In the genomic region with DNA sequence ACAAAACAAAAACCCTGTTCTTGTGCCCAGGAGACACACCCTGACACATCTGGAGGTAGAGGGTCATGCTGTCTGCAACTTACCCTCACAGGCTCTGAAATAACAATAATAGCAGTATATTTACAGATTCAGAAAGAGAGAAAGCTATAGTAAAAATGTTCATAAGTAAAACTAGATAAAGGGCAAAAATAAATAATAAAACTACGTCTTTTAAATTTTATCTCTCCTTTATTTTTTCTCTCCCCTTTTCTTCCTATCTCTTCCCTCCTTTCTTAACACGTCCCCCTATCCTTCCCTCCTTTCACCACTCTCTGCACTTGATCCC, we compare ENCODE assay signal across 7 cellular contexts. TPM values are rescaled to one million over a fixed set of nuclear protein-coding genes. Genes with fewer than 3 reads are reported as not detected.
DNase-seq lines count a peak whose midpoint lies in the region; ATAC-seq, FAIRE-seq and TF ChIP-seq lines count a peak whose summit lies in the region.
"Not testable (repeated sequence)": the region's sequence is repeated elsewhere in the genome, so short reads cannot be mapped to it uniquely, and the experiment has no call there.
"Had no signal": no experiment of that assay in that cellular context is flagged by ENCODE, and none has a peak within 500 bp of the region (broad histone marks: within the 10 kb centered on the region; RNA-seq: fewer than 3 reads in every experiment).

No MANE protein-coding gene starts in this region.

- not testable (repeated sequence) for H3K23me2 ChIP-seq in H1 (ENCODE audit: low read depth, low read length)

- not testable (repeated sequence) for H3K9ac ChIP-seq in H1 (replicated peaks in 1 of 4; ENCODE audit: extremely low read depth in 1 of 4, low read depth in 3 of 4, low read length in 3 of 4)

- H3K9me3 Mint-ChIP-seq in CD4-positive, alpha-beta T cell; activated T-helper 1 cell treated with anti-CD3 and anti-CD28 coated beads, Interleukin-12 subunit alpha, Interleukin-12 subunit beta, Interleukin-2, Interleukin-4 antibody, amounts not matched to agents 30 ng/mL and 10 ng/mL and 1 ng/mL, durations not matched to agents 14 hours and 24 hours and 36 hours; stimulated activated effector memory CD8-positive, alpha-beta T cell treated with anti-CD3 and anti-CD28 coated beads, Interleukin-12 subunit alpha, Interleukin-12 subunit beta, amount 100 ng/mL, for 72 hours: not testable (repeated sequence)

- H2BK15ac ChIP-seq in H1 (ENCODE audit: low read length): not testable (repeated sequence)

- not testable (repeated sequence) for H2BK5ac ChIP-seq in H1 (ENCODE audit: low read depth, low read length)

- H3K56ac ChIP-seq in H1 (replicated peaks; ENCODE audit: insufficient read length, low read depth, low read length): not testable (repeated sequence)

- not testable (repeated sequence) for H4K20me1 ChIP-seq in H1 (replicated peaks in 1 of 2; ENCODE audit: control insufficient read depth in 1 of 2, insufficient read depth in 2 of 2, low read length in 2 of 2)

- H3K4ac ChIP-seq in H1 (replicated peaks; ENCODE audit: insufficient read length, low read depth, low read length): not testable (repeated sequence)

- FAIRE-seq in H1 (lab: Jason Lieb, UNC): not testable (repeated sequence)

- not testable (repeated sequence) for TF ChIP-seq CTCF in CD4-positive, alpha-beta T cell (IDR thresholded peaks at IDR 0.05); NB4 (IDR thresholded peaks at IDR 0.05; ENCODE audit: low read depth, low read length); H1 (IDR thresholded peaks at IDR 0.05; ENCODE audit: control extremely low read depth in 1 of 3, insufficient read depth in 1 of 3, low read depth in 1 of 3, low read length in 3 of 3); lower lobe of right lung (IDR thresholded peaks at IDR 0.05)

- POLR2A ChIA-PET in CD4-positive, alpha-beta T cell (lab: Charles Lee): interaction anchor here (5.2 kb wide), 1 partner anchor 48 kb away, joined by 88 read pairs; a partner anchor contains a TSS
- POLR2A ChIA-PET in H1 (lab: Charles Lee; ENCODE audit: partially characterized antibody): interaction anchor here (2.4 to 8.2 kb wide), 2 partner anchors 38 to 49 kb away, joined by 22 to 136 read pairs; a partner anchor contains a TSS

- not testable (repeated sequence) for H3K9me3 ChIP-seq in CD4-positive, alpha-beta T cell (ENCODE audit: control insufficient read depth, low read length); H1 (ENCODE audit: insufficient read depth in 2 of 2, low read depth in 1 of 2, low read length in 1 of 2); lower lobe of right lung

- intact Hi-C loops in CD4-positive, alpha-beta T cell (cut with DNase I, micrococcal nuclease): loop anchor here in 1 of 2 experiments (1.0 kb wide), 1 partner anchor 105 kb away; no protein-coding TSS in a partner anchor
- intact Hi-C loops in activated T-helper 1 cell treated with anti-CD3 and anti-CD28 coated beads, Interleukin-12 subunit alpha, Interleukin-12 subunit beta, Interleukin-2, Interleukin-4 antibody, amounts not matched to agents 30 ng/mL and 10 ng/mL and 1 ng/mL, durations not matched to agents 14 hours and 24 hours and 36 hours (cut with micrococcal nuclease): loop anchor here (1.0 to 10.0 kb wide), 6 partner anchors 31 to 811 kb away; a partner anchor contains a TSS
- intact Hi-C loops in lower lobe of right lung (cut with DNase I): not testable (repeated sequence)

- peak overlapping the region; percentile 70 for H3K4me3 ChIP-seq in NB4 (ENCODE audit: low read depth, low read length)
- H3K4me3 ChIP-seq in H1 (ENCODE audit: extremely low read depth in 1 of 4, insufficient read depth in 2 of 4, low read depth in 3 of 4, low read length in 4 of 4): peak overlapping the region in 3 of 4 experiments; percentile 58 to 70 (median 69); a peak in 4 of 8 replicates
- peak overlapping the region; percentile 79 for H3K4me3 ChIP-seq in lower lobe of right lung

- not testable (repeated sequence) for ATAC-seq in CD4-positive, alpha-beta T cell (ENCODE audit: poor library complexity); lower lobe of right lung; stimulated activated effector memory CD8-positive, alpha-beta T cell treated with anti-CD3 and anti-CD28 coated beads, Interleukin-12 subunit alpha, Interleukin-12 subunit beta, amount 100 ng/mL, for 72 hours

- not testable (repeated sequence) for H4K8ac ChIP-seq in H1 (ENCODE audit: extremely low read depth, insufficient read depth, low read length)

- H2AFZ ChIP-seq in H1 (ENCODE audit: low read length): not testable (repeated sequence)

- H3K27ac Mint-ChIP-seq in CD4-positive, alpha-beta T cell: peak overlapping the region; percentile 83
- peak overlapping the region; percentile 85 for H3K27ac Mint-ChIP-seq in activated T-helper 1 cell treated with anti-CD3 and anti-CD28 coated beads, Interleukin-12 subunit alpha, Interleukin-12 subunit beta, Interleukin-2, Interleukin-4 antibody, amounts not matched to agents 30 ng/mL and 10 ng/mL and 1 ng/mL, durations not matched to agents 14 hours and 24 hours and 36 hours
- peak overlapping the region; percentile 51 for H3K27ac Mint-ChIP-seq in stimulated activated effector memory CD8-positive, alpha-beta T cell treated with anti-CD3 and anti-CD28 coated beads, Interleukin-12 subunit alpha, Interleukin-12 subunit beta, amount 100 ng/mL, for 72 hours

- not testable (repeated sequence) for H3K36me3 Mint-ChIP-seq in CD4-positive, alpha-beta T cell (ENCODE audit: low read depth); activated T-helper 1 cell treated with anti-CD3 and anti-CD28 coated beads, Interleukin-12 subunit alpha, Interleukin-12 subunit beta, Interleukin-2, Interleukin-4 antibody, amounts not matched to agents 30 ng/mL and 10 ng/mL and 1 ng/mL, durations not matched to agents 14 hours and 24 hours and 36 hours (ENCODE audit: low read depth)
- H3K36me3 Mint-ChIP-seq in stimulated activated effector memory CD8-positive, alpha-beta T cell treated with anti-CD3 and anti-CD28 coated beads, Interleukin-12 subunit alpha, Interleukin-12 subunit beta, amount 100 ng/mL, for 72 hours: peaks cover 21% of the 10 kb centered on the region

- not testable (repeated sequence) for H3K79me1 ChIP-seq in H1 (ENCODE audit: low read depth, low read length)

- peak overlapping the region; percentile 58 for H3K4me3 Mint-ChIP-seq in CD4-positive, alpha-beta T cell
- H3K4me3 Mint-ChIP-seq in activated T-helper 1 cell treated with anti-CD3 and anti-CD28 coated beads, Interleukin-12 subunit alpha, Interleukin-12 subunit beta, Interleukin-2, Interleukin-4 antibody, amounts not matched to agents 30 ng/mL and 10 ng/mL and 1 ng/mL, durations not matched to agents 14 hours and 24 hours and 36 hours: peak overlapping the region; percentile 89
- H3K4me3 Mint-ChIP-seq in stimulated activated effector memory CD8-positive, alpha-beta T cell treated with anti-CD3 and anti-CD28 coated beads, Interleukin-12 subunit alpha, Interleukin-12 subunit beta, amount 100 ng/mL, for 72 hours: peak overlapping the region; percentile 78

- not testable (repeated sequence) for H3K36me3 ChIP-seq in H1 (ENCODE audit: control insufficient read depth in 2 of 4, insufficient read depth in 4 of 4, low read length in 3 of 4); lower lobe of right lung

- not testable (repeated sequence) for H2BK12ac ChIP-seq in H1 (ENCODE audit: low read depth, low read length)

- H3K18ac ChIP-seq in H1 (ENCODE audit: extremely low read depth, low read length): not testable (repeated sequence)

- not testable (repeated sequence) for H2BK120ac ChIP-seq in H1 (replicated peaks; ENCODE audit: low read depth, low read length)

- H2AK5ac ChIP-seq in H1 (ENCODE audit: low read depth, low read length): not testable (repeated sequence)

- not testable (repeated sequence) for H3K27me3 Mint-ChIP-seq in CD4-positive, alpha-beta T cell; activated T-helper 1 cell treated with anti-CD3 and anti-CD28 coated beads, Interleukin-12 subunit alpha, Interleukin-12 subunit beta, Interleukin-2, Interleukin-4 antibody, amounts not matched to agents 30 ng/mL and 10 ng/mL and 1 ng/mL, durations not matched to agents 14 hours and 24 hours and 36 hours (ENCODE audit: insufficient read depth)

- TF ChIP-seq EP300 in H1 (IDR thresholded peaks at IDR 0.05; ENCODE audit: borderline replicate concordance in 1 of 2, low read depth in 2 of 2, low read length in 2 of 2): not testable (repeated sequence)

- not testable (repeated sequence) for H2BK20ac ChIP-seq in H1 (ENCODE audit: low read length)

- not testable (repeated sequence) for DNase-seq in CD4-positive, alpha-beta T cell; NB4 (ENCODE audit: low read depth); activated T-helper 1 cell treated with anti-CD3 and anti-CD28 coated beads, Interleukin-12 subunit alpha, Interleukin-12 subunit beta, Interleukin-2, Interleukin-4 antibody, amounts not matched to agents 30 ng/mL and 10 ng/mL and 1 ng/mL, durations not matched to agents 14 hours and 24 hours and 36 hours (ENCODE audit: low spot score); H1 (ENCODE audit: low read depth in 1 of 2, low spot score in 2 of 2); lower lobe of right lung; stimulated activated effector memory CD8-positive, alpha-beta T cell treated with anti-CD3 and anti-CD28 coated beads, Interleukin-12 subunit alpha, Interleukin-12 subunit beta, amount 100 ng/mL, for 72 hours (ENCODE audit: low spot score in 2 of 2)

- CTCF ChIA-PET in CD4-positive, alpha-beta T cell (lab: Charles Lee): interaction anchor here (0.8 to 3.4 kb wide), 10 partner anchors 36 to 244 kb away, joined by 3 to 30 read pairs (median 6); a partner anchor contains a TSS
- CTCF ChIA-PET in H1 (lab: Charles Lee; ENCODE audit: partially characterized antibody): interaction anchor here (0.6 to 1.8 kb wide), 9 partner anchors 13 to 712 kb away, joined by 3 to 8 read pairs (median 4); no protein-coding TSS in a partner anchor

- H3K4me2 ChIP-seq in H1 (ENCODE audit: insufficient read depth in 1 of 2, low read depth in 2 of 2, low read length in 2 of 2): peak overlapping the region in 1 of 2 experiments; percentile 82; a peak in 2 of 4 replicates

- H4K91ac ChIP-seq in H1 (replicated peaks; ENCODE audit: insufficient read length, low read length): not testable (repeated sequence)

- peak overlapping the region; percentile 65 for H3K27ac ChIP-seq in CD4-positive, alpha-beta T cell (ENCODE audit: low read depth, low read length)
- not testable (repeated sequence) for H3K27ac ChIP-seq in H1 (ENCODE audit: low read depth, low read length)
- H3K27ac ChIP-seq in lower lobe of right lung: peak overlapping the region; percentile 87

- not testable (repeated sequence) for H3K14ac ChIP-seq in H1 (ENCODE audit: insufficient read length)

- peaks cover 52% of the 10 kb centered on the region for H3K4me1 Mint-ChIP-seq in CD4-positive, alpha-beta T cell (ENCODE audit: low read depth)
- H3K4me1 Mint-ChIP-seq in activated T-helper 1 cell treated with anti-CD3 and anti-CD28 coated beads, Interleukin-12 subunit alpha, Interleukin-12 subunit beta, Interleukin-2, Interleukin-4 antibody, amounts not matched to agents 30 ng/mL and 10 ng/mL and 1 ng/mL, durations not matched to agents 14 hours and 24 hours and 36 hours (ENCODE audit: low read depth): peaks cover 40% of the 10 kb centered on the region
- peaks cover 42% of the 10 kb centered on the region for H3K4me1 Mint-ChIP-seq in stimulated activated effector memory CD8-positive, alpha-beta T cell treated with anti-CD3 and anti-CD28 coated beads, Interleukin-12 subunit alpha, Interleukin-12 subunit beta, amount 100 ng/mL, for 72 hours

- TF ChIP-seq POLR2A in NB4 (IDR thresholded peaks at IDR 0.05; ENCODE audit: extremely low read depth, insufficient read length); H1 (IDR thresholded peaks at IDR 0.05; ENCODE audit: control extremely low read depth in 1 of 2, low read depth in 2 of 2, low read length in 2 of 2): not testable (repeated sequence)

- WGBS in H1 (ENCODE audit: extremely low coverage in 1 of 2, insufficient coverage in 1 of 2, insufficient read length in 1 of 2, insufficient replicate concordance in 2 of 2, low coverage in 1 of 2, low lambda C conversion rate in 2 of 2, missing lambda C conversion rate in 1 of 2), 2 experiments: 6 to 100% methylated on average over 2 of the region's 2 CpGs

- TF ChIP-seq RAD21 in H1 (IDR thresholded peaks at IDR 0.05 in 1 of 2, conservative IDR thresholded peaks at IDR 0.05 in 1 of 2; ENCODE audit: low read depth in 2 of 2, low read length in 2 of 2): not testable (repeated sequence)

- H4K5ac ChIP-seq in H1 (ENCODE audit: insufficient read length, low read depth, low read length): not testable (repeated sequence)

- not testable (repeated sequence) for H3K27me3 ChIP-seq in CD4-positive, alpha-beta T cell (ENCODE audit: control insufficient read depth, insufficient read depth, low read length); lower lobe of right lung (ENCODE audit: low read depth)
- H3K27me3 ChIP-seq in H1 (replicated peaks in 1 of 4; ENCODE audit: control insufficient read depth in 3 of 4, extremely low read depth in 1 of 4, insufficient read depth in 3 of 4, low read length in 3 of 4): peaks cover 0 to 11% (median 8%) of the 10 kb centered on the region in 4 experiments; a peak in 5 of 7 replicates

- H3K79me2 ChIP-seq in H1 (ENCODE audit: control insufficient read depth in 1 of 2, insufficient read depth in 2 of 2, low read length in 2 of 2): not testable (repeated sequence)

- peaks cover 0 to 12% (median 4%) of the 10 kb centered on the region in 4 experiments; a peak in 6 of 7 replicates for H3K4me1 ChIP-seq in H1 (replicated peaks in 1 of 4; ENCODE audit: control insufficient read depth in 3 of 4, insufficient read depth in 4 of 4, low read length in 3 of 4)
- peaks cover 25% of the 10 kb centered on the region for H3K4me1 ChIP-seq in lower lobe of right lung

- H3K23ac ChIP-seq in H1 (ENCODE audit: insufficient read length): not testable (repeated sequence)

RNA-seq across cellular contexts. Expression of a gene that starts 4.4 kb away (rescaled TPM):
- 10 to 100 TPM; 14.3 to 14.7 TPM for total RNA-seq in CD4-positive, alpha-beta T cell
- total RNA-seq in activated T-helper 1 cell treated with anti-CD3 and anti-CD28 coated beads, Interleukin-12 subunit alpha, Interleukin-12 subunit beta, Interleukin-2, Interleukin-4 antibody, amounts not matched to agents 30 ng/mL and 10 ng/mL and 1 ng/mL, durations not matched to agents 14 hours and 24 hours and 36 hours: 36.1 and 37.5 TPM in 2 replicates
- 15.4 and 16.2 TPM in 2 replicates for total RNA-seq in H1 (2021; fragmentation: NEBNext Ultra II Directional; extraction: Animal tissue kit (Norgen Biotek cat#: 25700))
- polyA plus RNA-seq in H1 (2011; rRNA removed): 19.7 and 25.3 TPM in 2 replicates
- 20.3 TPM for polyA plus RNA-seq in H1 (2011; cell fraction: cytosol; rRNA removed)
- 25.2 TPM for polyA plus RNA-seq in H1 (2011; cell fraction: nucleus; rRNA removed)
- polyA plus RNA-seq in H1 (2012, experiment 1 of 2): 16.5 to 17.6 TPM (median 17.0 TPM) in 4 replicates
- 19.7 TPM for polyA plus RNA-seq in H1 (2012, experiment 2 of 2)
- polyA plus RNA-seq in H1 (2013, experiment 1 of 2): 24.5 TPM
- 26.7 TPM for polyA plus RNA-seq in H1 (2013, experiment 2 of 2)
- polyA minus RNA-seq in H1 (2011; rRNA and poly(A)+ RNA removed): 32.5 and 36.6 TPM in 2 replicates
- 16.9 TPM for polyA minus RNA-seq in H1 (2011; cell fraction: cytosol; rRNA and poly(A)+ RNA removed)
- polyA minus RNA-seq in H1 (2011; cell fraction: nucleus; rRNA and poly(A)+ RNA removed): 16.0 TPM
- total RNA-seq in lower lobe of right lung: 13.8 TPM

RNA-seq across cellular contexts. Expression of a gene that starts 35.2 kb away (rescaled TPM):
- total RNA-seq in CD4-positive, alpha-beta T cell: not detected
- not detected in 2 replicates for total RNA-seq in activated T-helper 1 cell treated with anti-CD3 and anti-CD28 coated beads, Interleukin-12 subunit alpha, Interleukin-12 subunit beta, Interleukin-2, Interleukin-4 antibody, amounts not matched to agents 30 ng/mL and 10 ng/mL and 1 ng/mL, durations not matched to agents 14 hours and 24 hours and 36 hours
- total RNA-seq in H1 (2021; fragmentation: NEBNext Ultra II Directional; extraction: Animal tissue kit (Norgen Biotek cat#: 25700)): not detected in 2 replicates
- polyA plus RNA-seq in H1 (2011; rRNA removed): not detected in 2 replicates
- polyA plus RNA-seq in H1 (2011; cell fraction: cytosol; rRNA removed): not detected
- not detected for polyA plus RNA-seq in H1 (2011; cell fraction: nucleus; rRNA removed)
- not detected in 4 replicates for polyA plus RNA-seq in H1 (2012, experiment 1 of 2)
- not detected for polyA plus RNA-seq in H1 (2012, experiment 2 of 2)
- polyA plus RNA-seq in H1 (2013, experiment 1 of 2): not detected
- polyA plus RNA-seq in H1 (2013, experiment 2 of 2): not detected
- polyA minus RNA-seq in H1 (2011; rRNA and poly(A)+ RNA removed): not detected in 2 replicates
- polyA minus RNA-seq in H1 (2011; cell fraction: cytosol; rRNA and poly(A)+ RNA removed): not detected
- not detected for polyA minus RNA-seq in H1 (2011; cell fraction: nucleus; rRNA and poly(A)+ RNA removed)
- total RNA-seq in lower lobe of right lung: not detected
- total RNA-seq: dermis blood vessel endothelial cell had no signal

RNA-seq across cellular contexts. Expression of a gene that starts 48.3 kb away (rescaled TPM):
- 100 to 1,000 TPM; 483 to 498 TPM for total RNA-seq in CD4-positive, alpha-beta T cell
- total RNA-seq in activated T-helper 1 cell treated with anti-CD3 and anti-CD28 coated beads, Interleukin-12 subunit alpha, Interleukin-12 subunit beta, Interleukin-2, Interleukin-4 antibody, amounts not matched to agents 30 ng/mL and 10 ng/mL and 1 ng/mL, durations not matched to agents 14 hours and 24 hours and 36 hours: 628 and 637 TPM in 2 replicates
- 780 and 794 TPM in 2 replicates for total RNA-seq in H1 (2021; fragmentation: NEBNext Ultra II Directional; extraction: Animal tissue kit (Norgen Biotek cat#: 25700))
- 896 and 1,164 TPM in 2 replicates for polyA plus RNA-seq in H1 (2011; rRNA removed)
- 1,131 TPM for polyA plus RNA-seq in H1 (2011; cell fraction: cytosol; rRNA removed)
- 968 TPM for polyA plus RNA-seq in H1 (2011; cell fraction: nucleus; rRNA removed)
- 715 to 1,033 TPM (median 930 TPM) in 4 replicates for polyA plus RNA-seq in H1 (2012, experiment 1 of 2)
- 495 TPM for polyA plus RNA-seq in H1 (2012, experiment 2 of 2)
- polyA plus RNA-seq in H1 (2013, experiment 1 of 2): 439 TPM
- polyA plus RNA-seq in H1 (2013, experiment 2 of 2): 386 TPM
- 1,289 and 1,481 TPM in 2 replicates for polyA minus RNA-seq in H1 (2011; rRNA and poly(A)+ RNA removed)
- polyA minus RNA-seq in H1 (2011; cell fraction: cytosol; rRNA and poly(A)+ RNA removed): 430 TPM
- polyA minus RNA-seq in H1 (2011; cell fraction: nucleus; rRNA and poly(A)+ RNA removed): 481 TPM
- 265 TPM for total RNA-seq in lower lobe of right lung

RNA-seq across cellular contexts. Expression of a gene that starts 52.9 kb away (rescaled TPM):
- 1 to 10 TPM; 2.6 to 3.3 TPM for total RNA-seq in CD4-positive, alpha-beta T cell
- total RNA-seq in activated T-helper 1 cell treated with anti-CD3 and anti-CD28 coated beads, Interleukin-12 subunit alpha, Interleukin-12 subunit beta, Interleukin-2, Interleukin-4 antibody, amounts not matched to agents 30 ng/mL and 10 ng/mL and 1 ng/mL, durations not matched to agents 14 hours and 24 hours and 36 hours: 1.2 and 1.4 TPM in 2 replicates
- 2.9 and 3.0 TPM in 2 replicates for total RNA-seq in H1 (2021; fragmentation: NEBNext Ultra II Directional; extraction: Animal tissue kit (Norgen Biotek cat#: 25700))
- polyA plus RNA-seq in H1 (2011; rRNA removed): 5.1 and 5.7 TPM in 2 replicates
- 6.9 TPM for polyA plus RNA-seq in H1 (2011; cell fraction: cytosol; rRNA removed)
- polyA plus RNA-seq in H1 (2011; cell fraction: nucleus; rRNA removed): 5.4 TPM
- polyA plus RNA-seq in H1 (2012, experiment 1 of 2): 3.6 to 4.9 TPM (median 3.7 TPM) in 4 replicates
- 3.7 TPM for polyA plus RNA-seq in H1 (2012, experiment 2 of 2)
- 2.8 TPM for polyA plus RNA-seq in H1 (2013, experiment 1 of 2)
- 2.8 TPM for polyA plus RNA-seq in H1 (2013, experiment 2 of 2)
- polyA minus RNA-seq in H1 (2011; rRNA and poly(A)+ RNA removed): 2.4 and 2.8 TPM in 2 replicates
- polyA minus RNA-seq in H1 (2011; cell fraction: cytosol; rRNA and poly(A)+ RNA removed): 0.73 TPM
- 1.3 TPM for polyA minus RNA-seq in H1 (2011; cell fraction: nucleus; rRNA and poly(A)+ RNA removed)
- total RNA-seq in lower lobe of right lung: 1.6 TPM

RNA-seq across cellular contexts. Expression of a gene that starts 53.9 kb away (rescaled TPM):
- 1 to 10 TPM; 7.6 to 9.3 TPM for total RNA-seq in CD4-positive, alpha-beta T cell
- total RNA-seq in activated T-helper 1 cell treated with anti-CD3 and anti-CD28 coated beads, Interleukin-12 subunit alpha, Interleukin-12 subunit beta, Interleukin-2, Interleukin-4 antibody, amounts not matched to agents 30 ng/mL and 10 ng/mL and 1 ng/mL, durations not matched to agents 14 hours and 24 hours and 36 hours: 18.2 and 18.9 TPM in 2 replicates
- total RNA-seq in H1 (2021; fragmentation: NEBNext Ultra II Directional; extraction: Animal tissue kit (Norgen Biotek cat#: 25700)): 10.8 and 11.2 TPM in 2 replicates
- 7.5 and 17.0 TPM in 2 replicates for polyA plus RNA-seq in H1 (2011; rRNA removed)
- polyA plus RNA-seq in H1 (2011; cell fraction: cytosol; rRNA removed): 11.8 TPM
- 20.7 TPM for polyA plus RNA-seq in H1 (2011; cell fraction: nucleus; rRNA removed)
- polyA plus RNA-seq in H1 (2012, experiment 1 of 2): 6.7 to 13.7 TPM (median 12.1 TPM) in 4 replicates
- polyA plus RNA-seq in H1 (2012, experiment 2 of 2): 9.5 TPM
- 10.1 TPM for polyA plus RNA-seq in H1 (2013, experiment 1 of 2)
- polyA plus RNA-seq in H1 (2013, experiment 2 of 2): 11.0 TPM
- 1.8 and 2.6 TPM in 2 replicates for polyA minus RNA-seq in H1 (2011; rRNA and poly(A)+ RNA removed)
- 6.5 TPM for polyA minus RNA-seq in H1 (2011; cell fraction: cytosol; rRNA and poly(A)+ RNA removed)
- polyA minus RNA-seq in H1 (2011; cell fraction: nucleus; rRNA and poly(A)+ RNA removed): 10.5 TPM
- 17.8 TPM for total RNA-seq in lower lobe of right lung
